Comparison of ENCODE assay signal across 8 cellular contexts in the genomic region with DNA sequence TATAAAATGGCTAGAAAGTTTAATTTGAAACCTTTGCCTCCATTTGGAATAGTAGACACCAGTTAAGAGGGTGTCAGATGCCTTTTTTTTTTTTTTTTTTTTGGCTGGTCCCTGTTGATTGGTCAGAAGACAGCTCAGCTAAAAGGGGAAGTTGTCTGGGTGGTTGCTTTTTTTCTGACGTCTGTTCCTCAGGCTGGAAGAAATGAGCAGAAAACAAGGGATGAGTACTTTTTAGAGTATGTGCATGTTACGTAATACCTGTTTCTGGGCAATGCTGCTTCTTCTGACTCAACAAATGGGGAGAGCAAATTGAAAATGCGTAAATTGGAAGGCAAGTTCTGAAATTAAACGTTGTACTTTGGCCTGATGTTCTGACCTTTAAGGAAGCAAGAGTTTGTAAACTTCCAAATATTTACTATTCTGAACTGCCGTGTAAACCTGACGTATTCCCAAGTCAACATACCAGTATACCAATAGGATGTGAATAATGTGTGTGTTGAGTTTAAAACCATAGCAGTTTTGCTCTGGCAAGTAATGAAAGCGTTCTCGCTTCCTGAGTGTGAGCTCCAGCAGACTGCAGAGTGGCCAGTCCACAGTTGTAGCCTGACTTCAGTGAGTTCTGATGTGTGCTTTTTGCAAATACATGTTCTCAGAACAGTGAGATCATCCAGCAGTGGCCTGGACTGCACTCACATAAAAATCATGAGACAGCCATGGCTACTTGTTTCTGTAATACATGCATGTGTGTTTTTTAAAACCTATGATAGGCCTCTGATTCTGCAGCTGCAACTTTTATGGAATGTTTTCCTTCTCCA. TPM values are rescaled to one million over a fixed set of nuclear protein-coding genes. Genes with fewer than 3 reads are reported as not detected.
A peak's percentile ranks its signal among the peaks of the same experiment; 100 is the strongest.
DNase-seq lines count a peak whose midpoint lies in the region; ATAC-seq and TF ChIP-seq lines count a peak whose summit lies in the region.

No MANE protein-coding gene starts in this region.

- H3K4ac ChIP-seq in IMR-90 (ENCODE audit: low read depth, low read length) = no peak overlapping the region

- dilution Hi-C loops in IMR-90 (cut with HindIII; ENCODE audit: low sequenced_read_pairs, unreplicated experiment) = no loop called here

- H3K9ac ChIP-seq in BLaER1 (0 out of 2 replicates have a peak overlapping the region, but pooled peaks have one; percentile 79), IMR-90 (ENCODE audit: low read depth, low read length) (no peak overlapping the region), iPS-20b (ENCODE audit: low read depth, low read length) (no peak overlapping the region)

- no peaks in the 10 kb centered on the region; the same call in 1 of the 2 replicates for H3K36me3 ChIP-seq in BLaER1
- peaks cover 2% of the 10 kb centered on the region; the same call in 1 of the 2 replicates for H3K36me3 ChIP-seq in IMR-90 (ENCODE audit: control insufficient read depth, insufficient read depth, low read length)
- peaks cover 4% of the 10 kb centered on the region for H3K36me3 ChIP-seq in iPS-20b (ENCODE audit: insufficient read depth, low read depth, low read length)

- no peak overlapping the region for H4K8ac ChIP-seq in IMR-90 (ENCODE audit: low read depth in 2 of 2, low read length in 2 of 2)

- DNase-seq in IMR-90 (peak; percentile 88), NCI-H526 (lab: John Stamatoyannopoulos, UW) (no peak)
- DNase-seq in activated naive CD4-positive, alpha-beta T cell treated with anti-CD3 and anti-CD28 coated beads, Interleukin-2, amount 50 U/mL, for 72 hours (ENCODE audit: low spot score in 2 of 2) = no peak
- DNase-seq in stimulated activated CD4-positive, alpha-beta T cell treated with anti-CD3 and anti-CD28 coated beads, Interleukin-4, amount 100 ng/mL, for 24 hours = no peak
- DNase-seq in activated CD4-positive, CD25-positive, alpha-beta regulatory T cell treated with anti-CD3 and anti-CD28 coated beads, Interleukin-2, amount 50 U/mL, for 72 hours = no peak

- H3K27ac ChIP-seq in BLaER1 = no peak overlapping the region
- H3K27ac ChIP-seq in IMR-90 (ENCODE audit: insufficient read depth, low read length) = 0 out of 2 replicates have a peak overlapping the region, but pooled peaks have one; percentile 10
- H3K27ac ChIP-seq in iPS-20b (ENCODE audit: low read length) = no peak overlapping the region
- peak overlapping the region; percentile 61 for H3K27ac ChIP-seq in temporal lobe (ENCODE audit: low read depth, low read length)

- H3K18ac ChIP-seq in IMR-90 (ENCODE audit: low read depth, low read length) = peak overlapping the region; percentile 1; the same call in 1 of the 2 replicates

- H4K5ac ChIP-seq in IMR-90 (ENCODE audit: low read depth, low read length) = no peak overlapping the region

- no peak overlapping the region for H3K56ac ChIP-seq in IMR-90 (ENCODE audit: extremely low read depth, insufficient read depth, low read length)

- no peak overlapping the region for H2BK20ac ChIP-seq in IMR-90 (ENCODE audit: low read depth, low read length)

- H3K14ac ChIP-seq in IMR-90 (replicated peaks; ENCODE audit: low read depth, low read length) = no peak overlapping the region

- H3K27ac Mint-ChIP-seq in activated naive CD4-positive, alpha-beta T cell treated with anti-CD3 and anti-CD28 coated beads, Interleukin-2, amount 50 U/mL, for 72 hours = peak overlapping the region; percentile 98 to 99

- peak; percentile 45; the same call in 1 of the 2 replicates for TF ChIP-seq POLR2A in IMR-90 (IDR thresholded peaks at IDR 0.05; ENCODE audit: low read depth, low read length)

- H2BK15ac ChIP-seq in IMR-90 (ENCODE audit: low read depth, low read length) = no peak overlapping the region

- H2AFZ ChIP-seq in IMR-90 (replicated peaks; ENCODE audit: low read length, poor library complexity) = no peak overlapping the region

- POLR2A ChIA-PET in IMR-90 (lab: Charles Lee; ENCODE audit: unreplicated experiment) = interaction anchor here (0.6 kb wide), 1 partner anchor 127 kb away, joined by 3 read pairs; no protein-coding TSS in a partner anchor

- WGBS in IMR-90 (ENCODE audit: extremely low coverage in 2 of 2, insufficient read length in 1 of 2), 2 experiments = 67% methylated on average over 1 of the region's 8 CpGs; no CpG with 5 or more reads in 1 of the 2 experiments

- CTCF ChIA-PET in IMR-90 (lab: Yijun Ruan, JAX) = interaction anchor here (0.6 to 4.6 kb wide), 2 partner anchors 38 to 117 kb away, joined by 3 to 34 read pairs; no protein-coding TSS in a partner anchor

- BruUV-seq in IMR-90 (replicated peaks; lab: Mats Ljungman, UMichigan) = no TSS peak

- H3K9me3 Mint-ChIP-seq in activated naive CD4-positive, alpha-beta T cell treated with anti-CD3 and anti-CD28 coated beads, Interleukin-2, amount 50 U/mL, for 72 hours = no peaks in the 10 kb centered on the region

- no peak overlapping the region for H4K91ac ChIP-seq in IMR-90 (ENCODE audit: insufficient read depth, low read depth, low read length)

- H3K4me2 ChIP-seq in BLaER1 (peak overlapping the region; percentile 72), IMR-90 (ENCODE audit: low read depth, low read length) (peak overlapping the region; percentile 97)

- peak overlapping the region; percentile 35 for H2BK5ac ChIP-seq in IMR-90 (ENCODE audit: low read depth, low read length, poor library complexity, severe bottlenecking)

- no peak overlapping the region for H2BK120ac ChIP-seq in IMR-90 (ENCODE audit: low read depth, low read length)

- H2AK9ac ChIP-seq in IMR-90 (replicated peaks; ENCODE audit: low read depth, low read length, poor library complexity) = no peak overlapping the region

- H3K4me3 ChIP-seq in BLaER1 (peak overlapping the region; percentile 74), IMR-90 (ENCODE audit: insufficient read depth, low read depth, low read length) (peak overlapping the region; percentile 74), iPS-20b (ENCODE audit: low read length) (peak overlapping the region; percentile 88; the same call in 1 of the 2 replicates)

- H2AK5ac ChIP-seq in IMR-90 (ENCODE audit: low read depth, low read length) = no peak overlapping the region

- no peaks in the 10 kb centered on the region for H3K9me1 ChIP-seq in IMR-90 (ENCODE audit: insufficient read depth, low read length)

- H3K23ac ChIP-seq in IMR-90 (ENCODE audit: low read depth, low read length) = no peak overlapping the region

- no peaks in the 10 kb centered on the region; the same call in 1 of the 2 replicates for H3K9me3 ChIP-seq in BLaER1
- no peaks in the 10 kb centered on the region for H3K9me3 ChIP-seq in IMR-90 (ENCODE audit: control insufficient read depth, insufficient read depth, low read length)
- no peaks in the 10 kb centered on the region for H3K9me3 ChIP-seq in iPS-20b (ENCODE audit: insufficient read depth, low read depth, low read length)

- peak; percentile 18; the same call in 1 of the 2 replicates for ATAC-seq in IMR-90 (ENCODE audit: low read depth)
- peak in 1 of 2 donors; percentile 2 for ATAC-seq in activated naive CD4-positive, alpha-beta T cell treated with anti-CD3 and anti-CD28 coated beads, Interleukin-2, amount 50 U/mL, for 72 hours

- H3K27me3 ChIP-seq in BLaER1 (no peaks in the 10 kb centered on the region), IMR-90 (ENCODE audit: control insufficient read depth, insufficient read depth, low read length) (no peaks in the 10 kb centered on the region), iPS-20b (ENCODE audit: insufficient read depth, low read length) (no peaks in the 10 kb centered on the region)

- intact Hi-C loops in IMR-90 (cut with micrococcal nuclease) = loop anchor here (5.0 kb wide), 2 partner anchors 243 to 268 kb away; a partner anchor contains a TSS

- H4K20me1 ChIP-seq in BLaER1 = no peaks in the 10 kb centered on the region
- peaks cover 3% of the 10 kb centered on the region; the same call in 1 of the 2 replicates for H4K20me1 ChIP-seq in IMR-90 (ENCODE audit: insufficient read depth, low read length)

- in situ Hi-C loops in IMR-90 (cut with MboI; ENCODE audit: low sequenced_read_pairs) = loop anchor here (10.0 kb wide), 1 partner anchor 120 kb away; a partner anchor contains a TSS

- TF ChIP-seq RAD21 in IMR-90 (IDR thresholded peaks at IDR 0.05; ENCODE audit: low read length) = no peak

- H3K79me1 ChIP-seq in IMR-90 (ENCODE audit: low read depth in 1 of 2, low read length in 2 of 2) = peaks cover 0 to 5% of the 10 kb centered on the region in 2 experiments; a peak in 2 of 4 replicates

- H3K36me3 Mint-ChIP-seq in activated naive CD4-positive, alpha-beta T cell treated with anti-CD3 and anti-CD28 coated beads, Interleukin-2, amount 50 U/mL, for 72 hours = peaks cover 20 to 29% of the 10 kb centered on the region in 2 donors

- TF ChIP-seq CTCF in IMR-90 (conservative IDR thresholded peaks at IDR 0.05; ENCODE audit: low read depth, low read length) = no peak

- peaks cover 7% of the 10 kb centered on the region; the same call in 1 of the 2 replicates for H3K4me1 ChIP-seq in BLaER1
- H3K4me1 ChIP-seq in IMR-90 (ENCODE audit: control insufficient read depth, insufficient read depth, low read length) = no peaks in the 10 kb centered on the region; the same call in 1 of the 2 replicates
- peaks cover 8% of the 10 kb centered on the region; the same call in 1 of the 2 replicates for H3K4me1 ChIP-seq in iPS-20b (ENCODE audit: insufficient read depth, low read length)

TF ChIP-seq in IMR-90, 13 proteins besides CTCF, POLR2A, EP300 and RAD21:
- TF ChIP-seq CEBPB (IDR thresholded peaks at IDR 0.05; ENCODE audit: low read depth, low read length) (peak; percentile 97), SMC3 (IDR thresholded peaks at IDR 0.05; ENCODE audit: low read depth, low read length) (no peak), CHD1 (IDR thresholded peaks at IDR 0.05; ENCODE audit: low read depth, low read length) (0 out of 2 replicates have a peak, but pooled peaks have one; percentile 66)
TF ChIP-seq in IMR-90: peak in this region for 2.

RNA-seq across cellular contexts. Expression of a gene that starts 1.7 kb away (rescaled TPM):
- total RNA-seq in IMR-90 (2012; rRNA removed) = 55.9 and 112 TPM in 2 replicates
- 92.8 and 99.1 TPM in 2 replicates for polyA plus RNA-seq in IMR-90 (2012; rRNA removed)
- 19.5 and 34.3 TPM in 2 replicates for polyA plus RNA-seq in IMR-90 (2012; cell fraction: cytosol; rRNA removed)
- polyA plus RNA-seq in IMR-90 (2012; cell fraction: nucleus; rRNA removed; ENCODE audit: low replicate concordance) = 284 and 1,941 TPM in 2 replicates
- 100 to 1,000 TPM; 160 to 466 TPM for total RNA-seq in activated naive CD4-positive, alpha-beta T cell treated with anti-CD3 and anti-CD28 coated beads, Interleukin-2, amount 50 U/mL, for 72 hours
- 66.9 TPM for total RNA-seq in temporal lobe

RNA-seq across cellular contexts. Expression of a gene that starts 41.6 kb away (rescaled TPM):
- total RNA-seq in IMR-90 (2012; rRNA removed) = 47.3 and 63.6 TPM in 2 replicates
- 35.0 and 43.5 TPM in 2 replicates for polyA plus RNA-seq in IMR-90 (2012; rRNA removed)
- 7.8 and 12.3 TPM in 2 replicates for polyA plus RNA-seq in IMR-90 (2012; cell fraction: cytosol; rRNA removed)
- 21.0 and 127 TPM in 2 replicates for polyA plus RNA-seq in IMR-90 (2012; cell fraction: nucleus; rRNA removed; ENCODE audit: low replicate concordance)
- 10 to 100 TPM; 33.6 to 56.3 TPM for total RNA-seq in activated naive CD4-positive, alpha-beta T cell treated with anti-CD3 and anti-CD28 coated beads, Interleukin-2, amount 50 U/mL, for 72 hours
- total RNA-seq in temporal lobe = 22.4 TPM

Comparison
In these comparisons a context has a peak if more than half of its experiments do, and no peak if none do; other contexts are left out.
1. H3K27ac ChIP-seq: peak in IMR-90 (single experiment) and temporal lobe (single experiment); none in BLaER1 (single experiment) and iPS-20b (single experiment).
2. Peak in every context shown above with its lines, with median percentiles within 50 percentile points of each other: H3K4me3 ChIP-seq.